ENCODE assay signal across 2 cellular contexts in genomic region chr17:76384987-76385891, GRCh38.
TF ChIP-seq lines count a peak whose summit lies in the region.

No MANE protein-coding gene starts in this region.

TF ChIP-seq in HEK293, 187 proteins besides CTCF, POLR2A, EP300 and RAD21 (continued from another document and continues in another):
- TF ChIP-seq PRDM2 (tag by site-specific recombination; IDR thresholded peaks at IDR 0.05; ENCODE audit: borderline replicate concordance), result no peak
- no peak for TF ChIP-seq ZNF670 (tag by site-specific recombination; IDR thresholded peaks at IDR 0.05; ENCODE audit: low read depth)
- no peak for TF ChIP-seq ZNF2 (tag by site-specific recombination; IDR thresholded peaks at IDR 0.05)
- no peak for TF ChIP-seq ZNF501 (tag by site-specific recombination; IDR thresholded peaks at IDR 0.05)
- TF ChIP-seq ZNF335 (tag by site-specific recombination; conservative IDR thresholded peaks at IDR 0.05), result peak; percentile 66
- TF ChIP-seq ZNF660 (tag by site-specific recombination; IDR thresholded peaks at IDR 0.05), result no peak
- TF ChIP-seq ZBTB7A (tag by site-specific recombination; IDR thresholded peaks at IDR 0.05; ENCODE audit: low read depth), result no peak
- no peak for TF ChIP-seq ZNF266 (tag by site-specific recombination; IDR thresholded peaks at IDR 0.05; ENCODE audit: low read depth)
- no peak for TF ChIP-seq ZNF354C (tag by site-specific recombination; IDR thresholded peaks at IDR 0.05; ENCODE audit: borderline replicate concordance, low read depth)
- peak; percentile 37; the same call in 1 of the 2 replicates for TF ChIP-seq KLF9 (tag by site-specific recombination; IDR thresholded peaks at IDR 0.05; ENCODE audit: low read depth)
- TF ChIP-seq ZNF362 (tag by site-specific recombination; IDR thresholded peaks at IDR 0.05), result no peak
- no peak for TF ChIP-seq INSM2 (tag by site-specific recombination; IDR thresholded peaks at IDR 0.05)
- TF ChIP-seq HOXC10 (CRISPR knock-in tag; IDR thresholded peaks at IDR 0.05), result 0 out of 2 replicates have a peak, but pooled peaks have one; percentile 8
- no peak for TF ChIP-seq ZNF555 (tag by site-specific recombination; conservative IDR thresholded peaks at IDR 0.05)
- no peak for TF ChIP-seq ZNF677 (tag by site-specific recombination; IDR thresholded peaks at IDR 0.05)
- TF ChIP-seq SP2 (tag by site-specific recombination; IDR thresholded peaks at IDR 0.05), result no peak
- TF ChIP-seq SP7 (tag by site-specific recombination; IDR thresholded peaks at IDR 0.05), result no peak
- TF ChIP-seq ZBTB17 (tag by site-specific recombination; IDR thresholded peaks at IDR 0.05), result peak; percentile 62
- TF ChIP-seq ZIC2 (tag by site-specific recombination; IDR thresholded peaks at IDR 0.05), result peak; percentile 97
- no peak for TF ChIP-seq GLI4 (tag by site-specific recombination; IDR thresholded peaks at IDR 0.05)
- TF ChIP-seq ZNF121 (tag by site-specific recombination; IDR thresholded peaks at IDR 0.05), result no peak
- 0 out of 2 replicates have a peak, but pooled peaks have one; percentile 36 for TF ChIP-seq ZNF580 (tag by site-specific recombination; IDR thresholded peaks at IDR 0.05)
- no peak for TF ChIP-seq GLI2 (tag by site-specific recombination; IDR thresholded peaks at IDR 0.05; ENCODE audit: borderline replicate concordance, low read depth)
- no peak for TF ChIP-seq KLF1 (tag by site-specific recombination; IDR thresholded peaks at IDR 0.05)
- TF ChIP-seq IKZF3 (tag by site-specific recombination; IDR thresholded peaks at IDR 0.05), result no peak
- peak; percentile 98; the same call in 1 of the 2 replicates for TF ChIP-seq ZBTB8A (tag by site-specific recombination; IDR thresholded peaks at IDR 0.05)

TF ChIP-seq in HepG2, 621 proteins besides CTCF, POLR2A, EP300 and RAD21 (continued from another document and continues in another):
- TF ChIP-seq ZHX2 (IDR thresholded peaks at IDR 0.05; ENCODE audit: low read depth) (no peak), ZHX2 (CRISPR knock-in tag; IDR thresholded peaks at IDR 0.05; ENCODE audit: borderline replicate concordance) (peak; percentile 60; the same call in 1 of the 2 replicates), ZHX1 (CRISPR knock-in tag; IDR thresholded peaks at IDR 0.05; ENCODE audit: low read depth) (no peak), ZNF354B (CRISPR knock-in tag; IDR thresholded peaks at IDR 0.05) (peak; percentile 4; the same call in 1 of the 2 replicates), SRY (CRISPR knock-in tag; IDR thresholded peaks at IDR 0.05) (peak; percentile 5; the same call in 1 of the 2 replicates), CENPBD1 (CRISPR knock-in tag; IDR thresholded peaks at IDR 0.05; ENCODE audit: borderline replicate concordance, low read depth) (peak; percentile 18; the same call in 1 of the 2 replicates), NFRKB (IDR thresholded peaks at IDR 0.05) (no peak), POGZ (CRISPR knock-in tag; IDR thresholded peaks at IDR 0.05) (no peak), CENPX (CRISPR knock-in tag; IDR thresholded peaks at IDR 0.05) (no peak), NCOA5 (CRISPR knock-in tag; IDR thresholded peaks at IDR 0.05) (0 out of 2 replicates have a peak, but pooled peaks have one; percentile 15), HBP1 (CRISPR knock-in tag; IDR thresholded peaks at IDR 0.05; ENCODE audit: low read depth) (peak; percentile 39; the same call in 1 of the 2 replicates), TP53 (CRISPR knock-in tag; conservative IDR thresholded peaks at IDR 0.05) (no peak; the same call in 1 of the 2 replicates), ZNF343 (CRISPR knock-in tag; IDR thresholded peaks at IDR 0.05) (no peak; the same call in 1 of the 2 replicates), PHF8 (CRISPR knock-in tag; IDR thresholded peaks at IDR 0.05) (no peak), SAFB2 (CRISPR knock-in tag; IDR thresholded peaks at IDR 0.05; ENCODE audit: borderline replicate concordance, low read depth) (peak; percentile 7; the same call in 1 of the 2 replicates), POLR2AphosphoS5 (IDR thresholded peaks at IDR 0.05; ENCODE audit: low read depth, low read length) (peak; percentile 21), NFYB (CRISPR knock-in tag; IDR thresholded peaks at IDR 0.05) (no peak; the same call in 1 of the 2 replicates), ZSCAN5A (CRISPR knock-in tag; IDR thresholded peaks at IDR 0.05; ENCODE audit: borderline replicate concordance) (peak; percentile 22; the same call in 1 of the 2 replicates), MTF1 (CRISPR knock-in tag; IDR thresholded peaks at IDR 0.05) (no peak), SIX4 (CRISPR knock-in tag; IDR thresholded peaks at IDR 0.05) (peak; percentile 34; the same call in 1 of the 2 replicates), ARHGAP35 (CRISPR knock-in tag; IDR thresholded peaks at IDR 0.05; ENCODE audit: borderline replicate concordance) (peak; percentile 34; the same call in 1 of the 2 replicates), SOX6 (IDR thresholded peaks at IDR 0.05) (no peak), SOX6 (CRISPR knock-in tag; IDR thresholded peaks at IDR 0.05) (no peak), ZNF318 (CRISPR knock-in tag; IDR thresholded peaks at IDR 0.05) (0 out of 2 replicates have a peak, but pooled peaks have one; percentile 17), ZNF839 (CRISPR knock-in tag; IDR thresholded peaks at IDR 0.05; ENCODE audit: borderline replicate concordance) (no peak; the same call in 1 of the 2 replicates)
